10 cellular contexts compared by ENCODE assay signal in genomic region chr6:37137881-37138568, GRCh38. TPM values are rescaled to one million over a fixed set of nuclear protein-coding genes. Genes with fewer than 3 reads are reported as not detected.
DNase-seq lines count a peak whose midpoint lies in the region; ATAC-seq, FAIRE-seq and TF ChIP-seq lines count a peak whose summit lies in the region.
"Had no signal": no experiment of that assay in that cellular context is flagged by ENCODE, and none has a peak within 500 bp of the region (broad histone marks: within the 10 kb centered on the region; RNA-seq: fewer than 3 reads in every experiment).

No MANE protein-coding gene starts in this region.

- no peak for TF ChIP-seq POLR2A in GM12892 (IDR thresholded peaks at IDR 0.05; ENCODE audit: low read depth, low read length)

- H3K4me1 ChIP-seq in HUES48 (ENCODE audit: control insufficient read depth, insufficient read depth, low read length): peaks cover 61% of the 10 kb centered on the region
- peaks cover 62% of the 10 kb centered on the region for H3K4me1 ChIP-seq in hepatocyte (ENCODE audit: insufficient read depth)
- H3K4me1 ChIP-seq in smooth muscle cell (ENCODE audit: low read depth): peaks cover 52% of the 10 kb centered on the region
- peaks cover 0 to 5% of the 10 kb centered on the region in 2 donors for H3K4me1 ChIP-seq in aorta (ENCODE audit: control insufficient read depth in 1 of 2, insufficient read depth in 2 of 2, low read length in 2 of 2)

- H3K27me3 Mint-ChIP-seq in activated naive CD8-positive, alpha-beta T cell: no peaks in the 10 kb centered on the region

- no peak overlapping the region for H2AFZ ChIP-seq in hepatocyte
- no peak overlapping the region for H2AFZ ChIP-seq in smooth muscle cell (ENCODE audit: low read depth)

- peak overlapping the region; percentile 61 for H3K4me2 ChIP-seq in hepatocyte
- H3K4me2 ChIP-seq in smooth muscle cell: peak overlapping the region; percentile 67

- no peaks in the 10 kb centered on the region for H3K9me3 Mint-ChIP-seq in activated naive CD8-positive, alpha-beta T cell (ENCODE audit: low read depth)

- peaks cover 7% of the 10 kb centered on the region for H3K4me1 Mint-ChIP-seq in activated naive CD8-positive, alpha-beta T cell (ENCODE audit: low read depth)

- DNase-seq in hepatocyte (ENCODE audit: low spot score) (peak; percentile 81), smooth muscle cell (lab: John Stamatoyannopoulos, UW; ENCODE audit: unreplicated experiment) (no peak), GM12892 (ENCODE audit: insufficient read length) (no peak), aorta (no peak), SKM-1 (lab: John Stamatoyannopoulos, UW; ENCODE audit: unreplicated experiment) (no peak), 8988T (no peak)
- DNase-seq: head of caudate nucleus, KBM-7 had no signal

- H3K9me2 ChIP-seq in hepatocyte (replicated peaks; ENCODE audit: insufficient read depth): no peaks in the 10 kb centered on the region

- peaks cover 34% of the 10 kb centered on the region for H3F3A ChIP-seq in smooth muscle cell (ENCODE audit: low read depth)

- peak overlapping the region; percentile 46 for H3K27ac Mint-ChIP-seq in activated naive CD8-positive, alpha-beta T cell

- H3K4me3 ChIP-seq in HUES48 (ENCODE audit: low read depth, low read length): peak overlapping the region; percentile 88
- no peak overlapping the region for H3K4me3 ChIP-seq in hepatocyte
- peak overlapping the region; percentile 15 for H3K4me3 ChIP-seq in smooth muscle cell
- no peak overlapping the region for H3K4me3 ChIP-seq in aorta (ENCODE audit: low read length in 2 of 2)

- H3K27ac ChIP-seq in HUES48 (ENCODE audit: low read depth, low read length) (peak overlapping the region; percentile 100), hepatocyte (peak overlapping the region; percentile 89), smooth muscle cell (ENCODE audit: low read depth) (peak overlapping the region; percentile 98), aorta (ENCODE audit: low read depth in 1 of 2, low read length in 2 of 2) (peak overlapping the region in 1 of 2 donors; percentile 37)

- intact Hi-C loops in aorta (cut with DNase I): loop anchor here in 1 of 2 donors (10.0 kb wide), 1 partner anchor 107 kb away; no protein-coding TSS in a partner anchor

- H3K9ac ChIP-seq in HUES48 (ENCODE audit: low read depth, low read length) (peak overlapping the region; percentile 98), smooth muscle cell (ENCODE audit: low read depth) (peak overlapping the region; percentile 95)

- no peaks in the 10 kb centered on the region for H3K79me2 ChIP-seq in hepatocyte
- no peaks in the 10 kb centered on the region for H3K79me2 ChIP-seq in smooth muscle cell (ENCODE audit: low read depth)

- no peak for FAIRE-seq in GM12892 (lab: Jason Lieb, UNC)

- H3K9me3 ChIP-seq in HUES48 (ENCODE audit: control insufficient read depth, insufficient read depth, low read length) (no peaks in the 10 kb centered on the region), hepatocyte (ENCODE audit: low read depth) (no peaks in the 10 kb centered on the region), smooth muscle cell (replicated peaks; ENCODE audit: low read depth) (no peaks in the 10 kb centered on the region), aorta (ENCODE audit: control insufficient read depth, low read length) (no peaks in the 10 kb centered on the region)

- no peak for ATAC-seq in aorta (ENCODE audit: low FRiP score)

- no peak overlapping the region for H3K4me3 Mint-ChIP-seq in activated naive CD8-positive, alpha-beta T cell

- H4K20me1 ChIP-seq in hepatocyte (ENCODE audit: insufficient read depth, poor library complexity, severe bottlenecking) (no peaks in the 10 kb centered on the region), smooth muscle cell (ENCODE audit: low read depth) (no peaks in the 10 kb centered on the region)

- H3K36me3 ChIP-seq in HUES48 (ENCODE audit: control insufficient read depth, insufficient read depth, low read length): 0 out of 2 replicates have a peak, but pooled peaks cover 7% of the 10 kb centered on the region
- no peaks in the 10 kb centered on the region for H3K36me3 ChIP-seq in hepatocyte (replicated peaks; ENCODE audit: insufficient read depth, low read depth)
- H3K36me3 ChIP-seq in smooth muscle cell (ENCODE audit: low read depth): no peaks in the 10 kb centered on the region
- no peaks in the 10 kb centered on the region for H3K36me3 ChIP-seq in aorta (ENCODE audit: control insufficient read depth in 1 of 2, insufficient read depth in 2 of 2, low read length in 1 of 2)

- H3K27me3 ChIP-seq in HUES48 (ENCODE audit: control insufficient read depth, insufficient read depth, low read length): no peaks in the 10 kb centered on the region
- no peaks in the 10 kb centered on the region for H3K27me3 ChIP-seq in hepatocyte
- H3K27me3 ChIP-seq in smooth muscle cell (ENCODE audit: low read depth): no peaks in the 10 kb centered on the region
- H3K27me3 ChIP-seq in aorta (ENCODE audit: control insufficient read depth in 1 of 2, insufficient read depth in 2 of 2, low read length in 1 of 2): no peaks in the 10 kb centered on the region

- TF ChIP-seq CTCF in hepatocyte (IDR thresholded peaks at IDR 0.05; ENCODE audit: poor library complexity): no peak
- TF ChIP-seq CTCF in smooth muscle cell (IDR thresholded peaks at IDR 0.05; ENCODE audit: borderline replicate concordance, insufficient read depth, poor library complexity, severe bottlenecking): no peak

- H3K36me3 Mint-ChIP-seq in activated naive CD8-positive, alpha-beta T cell: no peaks in the 10 kb centered on the region

- 20% methylated on average over 13 of the region's 13 CpGs for WGBS in hepatocyte (ENCODE audit: low lambda C conversion rate, missing lambda C conversion rate)
- 1% methylated on average over 13 of the region's 13 CpGs for WGBS in smooth muscle cell (ENCODE audit: low lambda C conversion rate)
- WGBS in aorta, 2 donors: 54 to 59% methylated on average over 13 of the region's 13 CpGs

RNA-seq across cellular contexts. Expression of gene PIM1, which starts 31.9 kb away (rescaled TPM):
- total RNA-seq in hepatocyte (71.3 and 81.0 TPM in 2 replicates), smooth muscle cell (29.3 and 29.5 TPM in 2 replicates), aorta (10 to 100 TPM; 42.7 to 54.2 TPM)
- polyA plus RNA-seq in hepatocyte (96.6 and 99.1 TPM in 2 replicates), smooth muscle cell (35.7 and 41.9 TPM in 2 replicates), aorta (10 to 100 TPM; 17.2 to 24.8 TPM)
- polyA plus RNA-seq in GM12892 (2012; ENCODE audit: missing spikeins): 8.3 TPM

Comparison
In these comparisons a context has a peak if more than half of its experiments do, and no peak if none do; other contexts are left out.
1. H3K4me3 ChIP-seq: peak in HUES48 (single experiment) and smooth muscle cell (single experiment); none in hepatocyte (single experiment) and aorta (0 of 2).